ENCODE assay signal across 8 cellular contexts in the genomic region with DNA sequence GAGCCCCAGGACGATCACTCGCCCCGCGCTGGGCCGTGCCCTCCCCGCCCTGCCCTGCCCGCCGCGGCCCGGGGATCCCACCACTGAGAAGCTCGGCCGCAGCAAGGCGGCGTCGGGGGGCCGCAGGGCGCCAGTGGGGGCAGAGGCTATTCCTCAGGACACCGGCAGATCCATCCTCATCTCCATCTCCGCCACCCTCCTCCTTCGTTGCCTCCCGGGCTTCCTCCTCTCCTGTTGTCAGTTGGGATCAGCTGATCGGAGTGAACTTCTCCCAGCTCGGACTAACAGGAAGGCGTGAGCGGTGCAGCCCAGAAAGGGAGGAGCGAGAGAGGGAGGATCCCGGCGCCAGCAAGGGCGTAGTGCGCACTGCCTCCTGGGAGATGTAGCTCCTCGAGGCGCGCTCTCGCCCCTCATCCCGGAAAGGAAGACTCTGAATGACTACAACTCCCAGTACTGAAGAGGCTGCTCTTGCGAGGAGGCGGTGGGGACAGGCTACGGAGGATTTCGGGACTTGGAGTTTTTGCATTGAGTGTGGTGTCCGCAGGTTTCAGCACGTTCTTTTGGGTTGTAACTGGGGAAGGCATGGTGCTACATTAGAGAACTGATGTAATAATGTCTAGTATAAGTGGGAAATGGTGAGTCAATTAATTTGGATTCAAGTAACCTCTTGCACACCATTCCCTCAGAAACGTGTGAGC. TPM values are rescaled to one million over a fixed set of nuclear protein-coding genes. Genes with fewer than 3 reads are reported as not detected.
A peak's percentile ranks its signal among the peaks of the same experiment; 100 is the strongest.
DNase-seq lines count a peak whose midpoint lies in the region; ATAC-seq, FAIRE-seq and TF ChIP-seq lines count a peak whose summit lies in the region.

A gene with protein sequence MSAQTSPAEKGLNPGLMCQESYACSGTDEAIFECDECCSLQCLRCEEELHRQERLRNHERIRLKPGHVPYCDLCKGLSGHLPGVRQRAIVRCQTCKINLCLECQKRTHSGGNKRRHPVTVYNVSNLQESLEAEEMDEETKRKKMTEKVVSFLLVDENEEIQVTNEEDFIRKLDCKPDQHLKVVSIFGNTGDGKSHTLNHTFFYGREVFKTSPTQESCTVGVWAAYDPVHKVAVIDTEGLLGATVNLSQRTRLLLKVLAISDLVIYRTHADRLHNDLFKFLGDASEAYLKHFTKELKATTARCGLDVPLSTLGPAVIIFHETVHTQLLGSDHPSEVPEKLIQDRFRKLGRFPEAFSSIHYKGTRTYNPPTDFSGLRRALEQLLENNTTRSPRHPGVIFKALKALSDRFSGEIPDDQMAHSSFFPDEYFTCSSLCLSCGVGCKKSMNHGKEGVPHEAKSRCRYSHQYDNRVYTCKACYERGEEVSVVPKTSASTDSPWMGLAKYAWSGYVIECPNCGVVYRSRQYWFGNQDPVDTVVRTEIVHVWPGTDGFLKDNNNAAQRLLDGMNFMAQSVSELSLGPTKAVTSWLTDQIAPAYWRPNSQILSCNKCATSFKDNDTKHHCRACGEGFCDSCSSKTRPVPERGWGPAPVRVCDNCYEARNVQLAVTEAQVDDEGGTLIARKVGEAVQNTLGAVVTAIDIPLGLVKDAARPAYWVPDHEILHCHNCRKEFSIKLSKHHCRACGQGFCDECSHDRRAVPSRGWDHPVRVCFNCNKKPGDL (minus strand): TSS at position 262 of the 698 bp plus-strand sequence. CDS start 2,598 bp downstream, outside the sequence.

- no peaks in the 10 kb centered on the region for H3K9me3 ChIP-seq in IMR-90 (ENCODE audit: control insufficient read depth, insufficient read depth, low read length)
- H3K9me3 ChIP-seq in mononuclear cell (ENCODE audit: low read depth, low read length) = no peaks in the 10 kb centered on the region

- no peak within 1 kb of the TSS for H2BK120ac ChIP-seq in IMR-90 (ENCODE audit: low read depth, low read length)

- 0% methylated on average over 6 of the region's 42 CpGs; no CpG with 5 or more reads in 1 of the 2 experiments for WGBS in IMR-90 (ENCODE audit: extremely low coverage in 2 of 2, insufficient read length in 1 of 2), 2 experiments

- peak within 1 kb of the TSS; percentile 61; the same call in 1 of the 2 replicates for H3K56ac ChIP-seq in IMR-90 (ENCODE audit: extremely low read depth, insufficient read depth, low read length)

- dilution Hi-C loops in IMR-90 (cut with HindIII; ENCODE audit: low sequenced_read_pairs, unreplicated experiment) = no loop called here

- no peak within 1 kb of the TSS for H4K91ac ChIP-seq in IMR-90 (ENCODE audit: insufficient read depth, low read depth, low read length)

- peak within 1 kb of the TSS; percentile 16; the same call in 1 of the 2 replicates for H2BK20ac ChIP-seq in IMR-90 (ENCODE audit: low read depth, low read length)

- in situ Hi-C loops in IMR-90 (cut with MboI; ENCODE audit: low sequenced_read_pairs) = no loop called here

- TF ChIP-seq CTCF in D721Med (IDR thresholded peaks at IDR 0.05; ENCODE audit: insufficient read depth, missing control alignments) (no peak), IMR-90 (conservative IDR thresholded peaks at IDR 0.05; ENCODE audit: low read depth, low read length) (no peak), epithelial cell of esophagus (IDR thresholded peaks at IDR 0.05; ENCODE audit: insufficient read depth, low read depth, low read length, missing control alignments) (no peak)

- H3K4ac ChIP-seq in IMR-90 (ENCODE audit: low read depth, low read length) = peak within 1 kb of the TSS; percentile 64

- peak; percentile 82 for TF ChIP-seq POLR2A in IMR-90 (IDR thresholded peaks at IDR 0.05; ENCODE audit: low read depth, low read length)

- ATAC-seq in GM21528 (IDR thresholded peaks at IDR 0.05; ENCODE audit: low FRiP score, unreplicated experiment) = peak; percentile 96
- ATAC-seq in IMR-90 (ENCODE audit: low read depth) = peak; percentile 99

- no peak for FAIRE-seq in D721Med (lab: Jason Lieb, UNC)

- POLR2A ChIA-PET in IMR-90 (lab: Charles Lee; ENCODE audit: unreplicated experiment) = interaction anchor here (0.6 to 0.9 kb wide), 2 partner anchors 31 to 48 kb away, joined by 3 to 5 read pairs; partner anchors contain the start of gene RBM25

- H2BK15ac ChIP-seq in IMR-90 (ENCODE audit: low read depth, low read length) = no peak within 1 kb of the TSS

- intact Hi-C loops in IMR-90 (cut with micrococcal nuclease) = loop anchor here (1.0 kb wide), 1 partner anchor 31 kb away; the partner anchor contains the start of gene RBM25

- H3K36me3 ChIP-seq in IMR-90 (ENCODE audit: control insufficient read depth, insufficient read depth, low read length) = peaks cover 19% of the 10 kb centered on the region

- DNase-seq in D721Med (ENCODE audit: insufficient read length, low spot score) (peak; percentile 93), IMR-90 (peak; percentile 98), OCI-M1 (lab: John Stamatoyannopoulos, UW) (peak; percentile 98), activated T-cell treated with anti-CD3 and anti-CD28 coated beads for 4 hours (peak; percentile 81), epithelial cell of esophagus (ENCODE audit: low read depth) (peak; percentile 100)
- peak; percentile 65 to 80 for DNase-seq in stimulated activated CD8-positive, alpha-beta memory T cell treated with anti-CD3 and anti-CD28 coated beads, Interleukin-4, amount 100 ng/mL, for 1 hour (ENCODE audit: low read depth in 2 of 2, low spot score in 1 of 2)

- H3K79me1 ChIP-seq in IMR-90 (ENCODE audit: low read depth in 1 of 2, low read length in 2 of 2) = peaks cover 14 to 37% of the 10 kb centered on the region in 2 experiments

- H3K9me1 ChIP-seq in IMR-90 (ENCODE audit: insufficient read depth, low read length) = peaks cover 7% of the 10 kb centered on the region; the same call in 1 of the 2 replicates

- peak within 1 kb of the TSS; percentile 100 for H2AFZ ChIP-seq in IMR-90 (replicated peaks; ENCODE audit: low read length, poor library complexity)

- H3K4me3 ChIP-seq in IMR-90 (ENCODE audit: insufficient read depth, low read depth, low read length) = peak within 1 kb of the TSS; percentile 62
- peak within 1 kb of the TSS; percentile 76 for H3K4me3 ChIP-seq in epithelial cell of esophagus (ENCODE audit: low read length)
- H3K4me3 ChIP-seq in mononuclear cell (ENCODE audit: low read length) = peak within 1 kb of the TSS; percentile 70

- peaks cover 19% of the 10 kb centered on the region; the same call in 1 of the 2 replicates for H4K20me1 ChIP-seq in IMR-90 (ENCODE audit: insufficient read depth, low read length)

- H3K9ac ChIP-seq in IMR-90 (ENCODE audit: low read depth, low read length) = peak within 1 kb of the TSS; percentile 96

- H2BK5ac ChIP-seq in IMR-90 (ENCODE audit: low read depth, low read length, poor library complexity, severe bottlenecking) = peak within 1 kb of the TSS; percentile 60

- H4K8ac ChIP-seq in IMR-90 (ENCODE audit: low read depth in 2 of 2, low read length in 2 of 2) = peak within 1 kb of the TSS; percentile 14 to 90

- peak within 1 kb of the TSS; percentile 84 for H3K23ac ChIP-seq in IMR-90 (ENCODE audit: low read depth, low read length)

- no peak for TF ChIP-seq RAD21 in IMR-90 (IDR thresholded peaks at IDR 0.05; ENCODE audit: low read length)

- H2AK9ac ChIP-seq in IMR-90 (replicated peaks; ENCODE audit: low read depth, low read length, poor library complexity) = peak within 1 kb of the TSS; percentile 93

- H3K14ac ChIP-seq in IMR-90 (replicated peaks; ENCODE audit: low read depth, low read length) = peak within 1 kb of the TSS; percentile 82; the same call in 1 of the 2 replicates

- H2AK5ac ChIP-seq in IMR-90 (ENCODE audit: low read depth, low read length) = peak within 1 kb of the TSS; percentile 46; the same call in 1 of the 2 replicates

- H3K27ac ChIP-seq in IMR-90 (ENCODE audit: insufficient read depth, low read length) = peak within 1 kb of the TSS; percentile 69

- H3K4me2 ChIP-seq in IMR-90 (ENCODE audit: low read depth, low read length) = peak within 1 kb of the TSS; percentile 99

- H3K27me3 ChIP-seq in IMR-90 (ENCODE audit: control insufficient read depth, insufficient read depth, low read length) (no peaks in the 10 kb centered on the region), mononuclear cell (ENCODE audit: insufficient read depth, low read length) (no peaks in the 10 kb centered on the region)

- H3K18ac ChIP-seq in IMR-90 (ENCODE audit: low read depth, low read length) = no peak within 1 kb of the TSS

- no TSS peak for BruUV-seq in IMR-90 (replicated peaks; lab: Mats Ljungman, UMichigan)

- no peaks in the 10 kb centered on the region for H3K4me1 ChIP-seq in IMR-90 (ENCODE audit: control insufficient read depth, insufficient read depth, low read length)
- H3K4me1 ChIP-seq in mononuclear cell (ENCODE audit: insufficient read depth, low read length) = peaks cover 30% of the 10 kb centered on the region

- peak within 1 kb of the TSS; percentile 45; the same call in 1 of the 2 replicates for H4K5ac ChIP-seq in IMR-90 (ENCODE audit: low read depth, low read length)

- CTCF ChIA-PET in IMR-90 (lab: Yijun Ruan, JAX) = no interaction called here

TF ChIP-seq in IMR-90, 13 proteins besides CTCF, POLR2A, EP300 and RAD21 (continues in another document):
- TF ChIP-seq SMC3 (IDR thresholded peaks at IDR 0.05; ENCODE audit: low read depth, low read length) (no peak), USF2 (IDR thresholded peaks at IDR 0.05; ENCODE audit: low read depth, low read length) (peak; percentile 82), RCOR1 (IDR thresholded peaks at IDR 0.05; ENCODE audit: insufficient replicate concordance, low read length) (no peak), MAFK (IDR thresholded peaks at IDR 0.05; ENCODE audit: low read depth, low read length) (no peak), MXI1 (IDR thresholded peaks at IDR 0.05; ENCODE audit: borderline replicate concordance, low read depth, low read length) (peak; percentile 83; the same call in 1 of the 2 replicates), CHD1 (IDR thresholded peaks at IDR 0.05; ENCODE audit: low read depth, low read length) (no peak), RFX5 (IDR thresholded peaks at IDR 0.05; ENCODE audit: low read depth, low read length) (no peak), BHLHE40 (IDR thresholded peaks at IDR 0.05; ENCODE audit: low read depth, low read length) (peak; percentile 30; the same call in 1 of the 2 replicates), MAZ (IDR thresholded peaks at IDR 0.05; ENCODE audit: borderline replicate concordance, low read depth, low read length) (peak; percentile 66), FOS (IDR thresholded peaks at IDR 0.05; ENCODE audit: low read depth, low read length) (no peak)

RNA-seq across cellular contexts. Expression of the gene that starts here (rescaled TPM):
- total RNA-seq in IMR-90 (2012; rRNA removed) (11.1 and 12.2 TPM in 2 replicates), mononuclear cell (10.8 TPM)
- polyA plus RNA-seq in IMR-90 (2012; rRNA removed) = 14.2 and 16.5 TPM in 2 replicates
- 16.0 and 23.7 TPM in 2 replicates for polyA plus RNA-seq in IMR-90 (2012; cell fraction: cytosol; rRNA removed)
- 31.7 and 37.7 TPM in 2 replicates for polyA plus RNA-seq in IMR-90 (2012; cell fraction: nucleus; rRNA removed; ENCODE audit: low replicate concordance)

Comparison
In these comparisons a context has a peak if more than half of its experiments do, and no peak if none do; other contexts are left out.
1. Peak in every context shown above with its lines: DNase-seq, ATAC-seq, H3K4me3 ChIP-seq and H3K27ac ChIP-seq.